8 cellular contexts compared by ENCODE assay signal in the genomic region with DNA sequence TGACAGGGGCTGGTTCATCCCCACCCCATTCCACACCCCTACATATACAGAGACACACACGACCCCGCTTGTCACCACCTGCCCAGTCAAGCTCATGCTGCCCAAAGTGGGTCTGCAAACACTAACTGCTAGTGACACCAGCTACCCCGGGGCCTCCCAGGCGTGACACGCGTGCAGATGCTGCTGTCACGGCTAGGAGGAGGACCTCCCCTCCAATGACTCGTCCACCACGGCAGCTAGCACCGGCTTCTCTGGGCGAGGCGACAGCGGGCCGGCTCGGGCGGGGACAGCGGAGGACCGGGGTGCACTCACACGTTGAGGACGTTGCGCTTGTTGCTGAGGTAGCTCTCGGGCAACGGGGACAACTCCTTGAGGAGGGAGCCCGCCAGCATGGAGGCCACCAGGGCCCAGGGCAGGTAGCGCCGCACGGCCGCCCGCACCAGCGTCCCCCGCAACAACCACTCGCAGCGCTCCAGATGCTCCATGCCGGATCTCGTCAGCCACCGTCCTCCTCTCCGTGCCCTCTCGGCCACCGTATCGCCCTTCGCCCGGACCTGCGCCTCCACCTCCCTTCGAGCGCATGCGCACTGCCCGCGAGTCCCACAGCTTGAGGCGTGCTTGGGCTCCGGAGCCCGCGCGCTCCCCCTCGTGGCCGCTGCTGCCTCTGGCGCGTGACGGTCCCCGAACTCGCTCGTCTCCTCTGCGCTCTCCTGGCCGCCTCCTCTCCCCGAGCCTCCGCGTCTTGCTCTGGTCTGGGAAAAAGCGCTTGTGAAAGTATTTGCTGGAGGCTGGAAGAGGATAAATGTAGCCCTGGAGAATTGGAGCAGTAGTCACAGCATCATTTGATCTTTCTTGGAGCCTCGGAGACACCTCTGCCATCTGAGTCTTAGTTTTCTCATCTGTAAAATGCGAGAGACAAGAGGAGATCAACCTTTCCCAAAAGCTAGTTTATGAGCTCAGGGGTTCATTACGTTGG. TPM values are rescaled to one million over a fixed set of nuclear protein-coding genes. Genes with fewer than 3 reads are reported as not detected.
DNase-seq lines count a peak whose midpoint lies in the region; ATAC-seq and TF ChIP-seq lines count a peak whose summit lies in the region.

A gene with protein sequence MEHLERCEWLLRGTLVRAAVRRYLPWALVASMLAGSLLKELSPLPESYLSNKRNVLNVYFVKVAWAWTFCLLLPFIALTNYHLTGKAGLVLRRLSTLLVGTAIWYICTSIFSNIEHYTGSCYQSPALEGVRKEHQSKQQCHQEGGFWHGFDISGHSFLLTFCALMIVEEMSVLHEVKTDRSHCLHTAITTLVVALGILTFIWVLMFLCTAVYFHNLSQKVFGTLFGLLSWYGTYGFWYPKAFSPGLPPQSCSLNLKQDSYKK (minus strand): TSS at position 539 of the 976 bp plus-strand sequence. CDS start 54 bp downstream, at position 485.

- H3K4me1 ChIP-seq in Karpas-422 (ENCODE audit: low read length) (peaks cover 13% of the 10 kb centered on the region), Peyer's patch (peaks cover 0 to 11% (median 5%) of the 10 kb centered on the region in 4 donors), fibroblast of lung (ENCODE audit: control insufficient read depth, extremely low read depth, insufficient read depth, low read length) (peaks cover 5% of the 10 kb centered on the region)
- H3K4me1 ChIP-seq in naive thymus-derived CD4-positive, alpha-beta T cell (ENCODE audit: control insufficient read depth in 2 of 2, insufficient read depth in 2 of 2, low read length in 2 of 2), result peaks cover 12 to 18% of the 10 kb centered on the region in 2 donors

- H3K27ac Mint-ChIP-seq in activated T-helper 1 cell treated with anti-CD3 and anti-CD28 coated beads, Interleukin-12 subunit alpha, Interleukin-12 subunit beta, Interleukin-2, Interleukin-4 antibody, amounts not matched to agents 30 ng/mL and 10 ng/mL and 1 ng/mL, durations not matched to agents 14 hours and 24 hours and 36 hours, result peak within 1 kb of the TSS; percentile 87
- H3K27ac Mint-ChIP-seq in naive thymus-derived CD4-positive, alpha-beta T cell, result peak within 1 kb of the TSS; percentile 91 to 98 (median 93)
- peak within 1 kb of the TSS; percentile 72 for H3K27ac Mint-ChIP-seq in stimulated activated memory B cell treated with anti-CD40 and anti-IgM and Interleukin-4, amounts not matched to agents 10 μg/mL and 1 μg/mL and 100 μg/mL, for 72 hours

- peak within 1 kb of the TSS; percentile 97 for H3K4me3 ChIP-seq in Karpas-422 (ENCODE audit: low read length)
- H3K4me3 ChIP-seq in Peyer's patch, result peak within 1 kb of the TSS; percentile 67 to 97 (median 88)
- peak within 1 kb of the TSS; percentile 76 to 98 (median 96) for H3K4me3 ChIP-seq in fibroblast of lung (replicated peaks in 1 of 4; ENCODE audit: control extremely low read depth in 1 of 4, insufficient read depth in 1 of 4, low read depth in 3 of 4, low read length in 4 of 4)
- peak within 1 kb of the TSS; percentile 98 for H3K4me3 ChIP-seq in naive thymus-derived CD4-positive, alpha-beta T cell (ENCODE audit: low read length)

- H3K27me3 Mint-ChIP-seq in activated T-helper 1 cell treated with anti-CD3 and anti-CD28 coated beads, Interleukin-12 subunit alpha, Interleukin-12 subunit beta, Interleukin-2, Interleukin-4 antibody, amounts not matched to agents 30 ng/mL and 10 ng/mL and 1 ng/mL, durations not matched to agents 14 hours and 24 hours and 36 hours (ENCODE audit: insufficient read depth), result peaks cover 4% of the 10 kb centered on the region
- H3K27me3 Mint-ChIP-seq in naive thymus-derived CD4-positive, alpha-beta T cell, result peaks cover 0 to 8% (median 0%) of the 10 kb centered on the region in 5 donors
- H3K27me3 Mint-ChIP-seq in stimulated activated memory B cell treated with anti-CD40 and anti-IgM and Interleukin-4, amounts not matched to agents 10 μg/mL and 1 μg/mL and 100 μg/mL, for 72 hours, result no peaks in the 10 kb centered on the region

- H4K20me1 ChIP-seq in Karpas-422 (ENCODE audit: insufficient read depth, low read depth, low read length) (no peaks in the 10 kb centered on the region), fibroblast of lung (ENCODE audit: control insufficient read depth, extremely low read depth, insufficient read depth, low read length) (no peaks in the 10 kb centered on the region)

- ATAC-seq in GM21825 (IDR thresholded peaks at IDR 0.05; ENCODE audit: unreplicated experiment), result peak; percentile 88
- peak; percentile 99 for ATAC-seq in naive thymus-derived CD4-positive, alpha-beta T cell
- peak; percentile 98 for ATAC-seq in stimulated activated memory B cell treated with anti-CD40 and anti-IgM and Interleukin-4, amounts not matched to agents 10 μg/mL and 1 μg/mL and 100 μg/mL, for 72 hours

- peak; percentile 99 for DNase-seq in Daoy (ENCODE audit: low read depth)
- peak; percentile 98 for DNase-seq in Karpas-422
- DNase-seq in Peyer's patch, result peak; percentile 97 to 100 (median 99)
- DNase-seq in activated T-helper 1 cell treated with anti-CD3 and anti-CD28 coated beads, Interleukin-12 subunit alpha, Interleukin-12 subunit beta, Interleukin-2, Interleukin-4 antibody, amounts not matched to agents 30 ng/mL and 10 ng/mL and 1 ng/mL, durations not matched to agents 14 hours and 24 hours and 36 hours (ENCODE audit: low spot score), result peak; percentile 97
- peak; percentile 95 to 97 for DNase-seq in fibroblast of lung (ENCODE audit: low read depth in 2 of 2)
- peak; percentile 96 to 99 (median 98) for DNase-seq in naive thymus-derived CD4-positive, alpha-beta T cell

- H3K9me3 Mint-ChIP-seq in activated T-helper 1 cell treated with anti-CD3 and anti-CD28 coated beads, Interleukin-12 subunit alpha, Interleukin-12 subunit beta, Interleukin-2, Interleukin-4 antibody, amounts not matched to agents 30 ng/mL and 10 ng/mL and 1 ng/mL, durations not matched to agents 14 hours and 24 hours and 36 hours, result no peaks in the 10 kb centered on the region
- H3K9me3 Mint-ChIP-seq in naive thymus-derived CD4-positive, alpha-beta T cell, result peaks cover 0 to 6% (median 0%) of the 10 kb centered on the region in 11 donors
- no peaks in the 10 kb centered on the region for H3K9me3 Mint-ChIP-seq in stimulated activated memory B cell treated with anti-CD40 and anti-IgM and Interleukin-4, amounts not matched to agents 10 μg/mL and 1 μg/mL and 100 μg/mL, for 72 hours

- H3K36me3 ChIP-seq in Karpas-422 (ENCODE audit: insufficient read depth, low read length) (no peaks in the 10 kb centered on the region), Peyer's patch (no peaks in the 10 kb centered on the region), fibroblast of lung (ENCODE audit: control insufficient read depth, insufficient read depth, low read length) (no peaks in the 10 kb centered on the region)
- peaks cover 0 to 14% (median 0%) of the 10 kb centered on the region in 3 experiments for H3K36me3 ChIP-seq in naive thymus-derived CD4-positive, alpha-beta T cell (ENCODE audit: control insufficient read depth in 2 of 3, insufficient read depth in 3 of 3, low read length in 3 of 3)

- H3K79me2 ChIP-seq in Karpas-422 (ENCODE audit: low read length) (no peaks in the 10 kb centered on the region), fibroblast of lung (ENCODE audit: control insufficient read depth, insufficient read depth, low read length) (peaks cover 6% of the 10 kb centered on the region)

- H2AFZ ChIP-seq in Karpas-422 (ENCODE audit: low read length) (peak within 1 kb of the TSS; percentile 100), fibroblast of lung (ENCODE audit: low read length) (peak within 1 kb of the TSS; percentile 99)

- H3K4me2 ChIP-seq in Karpas-422 (ENCODE audit: low read depth, low read length, poor library complexity, severe bottlenecking), result peak within 1 kb of the TSS; percentile 98
- peak within 1 kb of the TSS; percentile 99 for H3K4me2 ChIP-seq in fibroblast of lung (ENCODE audit: extremely low read depth, insufficient read depth, low read length)

- no peaks in the 10 kb centered on the region for H3K27me3 ChIP-seq in Karpas-422 (ENCODE audit: low read length)
- no peaks in the 10 kb centered on the region for H3K27me3 ChIP-seq in Peyer's patch
- no peaks in the 10 kb centered on the region for H3K27me3 ChIP-seq in fibroblast of lung (ENCODE audit: control insufficient read depth, insufficient read depth, low read length)
- H3K27me3 ChIP-seq in naive thymus-derived CD4-positive, alpha-beta T cell (ENCODE audit: control insufficient read depth in 2 of 2, insufficient read depth in 2 of 2, low read length in 2 of 2), result no peaks in the 10 kb centered on the region

- no peaks in the 10 kb centered on the region for H3K9me2 ChIP-seq in Karpas-422 (replicated peaks; ENCODE audit: insufficient read depth, low read length)

- intact Hi-C loops in activated T-helper 1 cell treated with anti-CD3 and anti-CD28 coated beads, Interleukin-12 subunit alpha, Interleukin-12 subunit beta, Interleukin-2, Interleukin-4 antibody, amounts not matched to agents 30 ng/mL and 10 ng/mL and 1 ng/mL, durations not matched to agents 14 hours and 24 hours and 36 hours (cut with micrococcal nuclease), result loop anchor here (1.0 to 2.0 kb wide), 9 partner anchors 74 to 854 kb away; a partner anchor contains a TSS
- intact Hi-C loops in naive thymus-derived CD4-positive, alpha-beta T cell (cut with micrococcal nuclease), result loop anchor here (1.0 to 10.0 kb wide), 16 partner anchors 39 to 854 kb away; a partner anchor contains a TSS

- H3K9me3 ChIP-seq in Karpas-422 (ENCODE audit: low read length) (no peaks in the 10 kb centered on the region), Peyer's patch (no peaks in the 10 kb centered on the region), fibroblast of lung (ENCODE audit: control insufficient read depth, insufficient read depth, low read depth, low read length) (no peaks in the 10 kb centered on the region)
- no peaks in the 10 kb centered on the region for H3K9me3 ChIP-seq in naive thymus-derived CD4-positive, alpha-beta T cell (ENCODE audit: control insufficient read depth in 2 of 3, low read length in 3 of 3)

- H3K9ac ChIP-seq in Karpas-422 (ENCODE audit: low read length), result peak within 1 kb of the TSS; percentile 98
- peak within 1 kb of the TSS; percentile 82 for H3K9ac ChIP-seq in fibroblast of lung (ENCODE audit: insufficient read depth, low read length)

- no peak within 1 kb of the TSS for H3K27ac ChIP-seq in Karpas-422 (ENCODE audit: low read length)
- H3K27ac ChIP-seq in Peyer's patch, result peak within 1 kb of the TSS; percentile 59 to 85 (median 79)
- H3K27ac ChIP-seq in fibroblast of lung (ENCODE audit: insufficient read depth, low read length), result peak within 1 kb of the TSS; percentile 69
- H3K27ac ChIP-seq in naive thymus-derived CD4-positive, alpha-beta T cell (ENCODE audit: low read depth, low read length), result peak within 1 kb of the TSS; percentile 82

- peaks cover 18% of the 10 kb centered on the region for H3K4me1 Mint-ChIP-seq in activated T-helper 1 cell treated with anti-CD3 and anti-CD28 coated beads, Interleukin-12 subunit alpha, Interleukin-12 subunit beta, Interleukin-2, Interleukin-4 antibody, amounts not matched to agents 30 ng/mL and 10 ng/mL and 1 ng/mL, durations not matched to agents 14 hours and 24 hours and 36 hours (ENCODE audit: low read depth)
- peaks cover 15 to 35% (median 28%) of the 10 kb centered on the region in 7 donors for H3K4me1 Mint-ChIP-seq in naive thymus-derived CD4-positive, alpha-beta T cell
- H3K4me1 Mint-ChIP-seq in stimulated activated memory B cell treated with anti-CD40 and anti-IgM and Interleukin-4, amounts not matched to agents 10 μg/mL and 1 μg/mL and 100 μg/mL, for 72 hours, result peaks cover 15% of the 10 kb centered on the region

- TF ChIP-seq CTCF in Peyer's patch (IDR thresholded peaks at IDR 0.05) (peak; percentile 93 to 99 (median 97)), fibroblast of lung (conservative IDR thresholded peaks at IDR 0.05 in 1 of 2, IDR thresholded peaks at IDR 0.05 in 1 of 2; ENCODE audit: low read depth in 1 of 2, low read length in 2 of 2) (peak; percentile 80)

- peak; percentile 23 to 60 for TF ChIP-seq POLR2A in Peyer's patch (IDR thresholded peaks at IDR 0.05)

- peak within 1 kb of the TSS; percentile 86 for H3K4me3 Mint-ChIP-seq in activated T-helper 1 cell treated with anti-CD3 and anti-CD28 coated beads, Interleukin-12 subunit alpha, Interleukin-12 subunit beta, Interleukin-2, Interleukin-4 antibody, amounts not matched to agents 30 ng/mL and 10 ng/mL and 1 ng/mL, durations not matched to agents 14 hours and 24 hours and 36 hours
- peak within 1 kb of the TSS; percentile 87 to 97 (median 95) for H3K4me3 Mint-ChIP-seq in naive thymus-derived CD4-positive, alpha-beta T cell
- H3K4me3 Mint-ChIP-seq in stimulated activated memory B cell treated with anti-CD40 and anti-IgM and Interleukin-4, amounts not matched to agents 10 μg/mL and 1 μg/mL and 100 μg/mL, for 72 hours, result peak within 1 kb of the TSS; percentile 82

- H3K36me3 Mint-ChIP-seq in activated T-helper 1 cell treated with anti-CD3 and anti-CD28 coated beads, Interleukin-12 subunit alpha, Interleukin-12 subunit beta, Interleukin-2, Interleukin-4 antibody, amounts not matched to agents 30 ng/mL and 10 ng/mL and 1 ng/mL, durations not matched to agents 14 hours and 24 hours and 36 hours (ENCODE audit: low read depth), result peaks cover 5% of the 10 kb centered on the region
- H3K36me3 Mint-ChIP-seq in naive thymus-derived CD4-positive, alpha-beta T cell, result peaks cover 0 to 9% (median 4%) of the 10 kb centered on the region in 5 donors
- peaks cover 8% of the 10 kb centered on the region for H3K36me3 Mint-ChIP-seq in stimulated activated memory B cell treated with anti-CD40 and anti-IgM and Interleukin-4, amounts not matched to agents 10 μg/mL and 1 μg/mL and 100 μg/mL, for 72 hours

- POLR2A ChIA-PET in naive thymus-derived CD4-positive, alpha-beta T cell (lab: Charles Lee), result interaction anchor here (0.7 to 6.5 kb wide), 10 partner anchors 62 to 300 kb away, joined by 3 to 165 read pairs (median 3); a partner anchor contains a TSS

- CTCF ChIA-PET in naive thymus-derived CD4-positive, alpha-beta T cell (lab: Charles Lee), result interaction anchor here (0.5 to 9.7 kb wide), 22 partner anchors 9 to 308 kb away, joined by 3 to 365 read pairs (median 4); a partner anchor contains a TSS

RNA-seq across cellular contexts. Expression of the gene that starts here (rescaled TPM):
- total RNA-seq in Daoy (2014; rRNA removed; shearing (Covaris generic)), result 6.6 and 7.4 TPM in 2 replicates
- 0.82 and 3.0 TPM in 2 replicates for total RNA-seq in Karpas-422 (2014; rRNA removed; shearing (Covaris generic); ENCODE audit: low replicate concordance)
- total RNA-seq in Peyer's patch (10 to 100 TPM in 3 of 4 donors, 1 to 10 TPM in 1; 8.7 to 11.7 (median 10.8) TPM), fibroblast of lung (5.1 and 8.6 TPM in 2 replicates)
- total RNA-seq in activated T-helper 1 cell treated with anti-CD3 and anti-CD28 coated beads, Interleukin-12 subunit alpha, Interleukin-12 subunit beta, Interleukin-2, Interleukin-4 antibody, amounts not matched to agents 30 ng/mL and 10 ng/mL and 1 ng/mL, durations not matched to agents 14 hours and 24 hours and 36 hours, result 2.2 TPM in 2 replicates
- 6.8 and 9.7 TPM in 2 replicates for polyA plus RNA-seq in fibroblast of lung
- 6.5 and 9.6 TPM in 2 replicates for polyA plus RNA-seq in fibroblast of lung (2012)
- polyA minus RNA-seq in fibroblast of lung (ENCODE audit: low replicate concordance), result 13.1 and 13.9 TPM in 2 replicates
- 1 to 10 TPM; 3.1 to 7.9 (median 5.0) TPM for total RNA-seq in naive thymus-derived CD4-positive, alpha-beta T cell
- 1 to 10 TPM; 1.7 to 3.1 TPM for polyA plus RNA-seq in naive thymus-derived CD4-positive, alpha-beta T cell
